Comparison of ENCODE assay signal across 1 cellular context in the genomic region with DNA sequence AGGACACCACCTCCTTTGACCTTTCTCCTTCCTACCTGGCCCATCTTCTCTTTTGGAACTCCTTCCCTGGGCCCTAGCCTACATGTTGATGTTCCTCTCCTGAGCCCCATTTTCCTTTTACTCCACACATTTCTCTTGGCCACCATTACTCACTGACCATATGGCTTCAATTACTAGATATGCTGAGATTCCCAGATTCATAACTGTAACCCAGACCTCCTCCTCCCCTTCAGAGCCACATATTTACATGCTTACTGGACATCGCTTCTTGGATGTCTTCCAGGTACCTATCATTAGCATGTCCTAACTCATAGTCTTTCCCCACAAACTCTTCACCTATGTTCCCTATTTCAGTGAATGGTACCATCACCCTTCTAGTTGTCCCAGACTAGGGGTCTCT.
TF ChIP-seq lines count a peak whose summit lies in the region.

No MANE protein-coding gene starts in this region.

TF ChIP-seq in SK-N-SH treated with all-trans-retinoic acid at 6 μM for 48 hours, 23 proteins besides CTCF, POLR2A, EP300 and RAD21 (continued from another document):
- TF ChIP-seq, protein P1, sequence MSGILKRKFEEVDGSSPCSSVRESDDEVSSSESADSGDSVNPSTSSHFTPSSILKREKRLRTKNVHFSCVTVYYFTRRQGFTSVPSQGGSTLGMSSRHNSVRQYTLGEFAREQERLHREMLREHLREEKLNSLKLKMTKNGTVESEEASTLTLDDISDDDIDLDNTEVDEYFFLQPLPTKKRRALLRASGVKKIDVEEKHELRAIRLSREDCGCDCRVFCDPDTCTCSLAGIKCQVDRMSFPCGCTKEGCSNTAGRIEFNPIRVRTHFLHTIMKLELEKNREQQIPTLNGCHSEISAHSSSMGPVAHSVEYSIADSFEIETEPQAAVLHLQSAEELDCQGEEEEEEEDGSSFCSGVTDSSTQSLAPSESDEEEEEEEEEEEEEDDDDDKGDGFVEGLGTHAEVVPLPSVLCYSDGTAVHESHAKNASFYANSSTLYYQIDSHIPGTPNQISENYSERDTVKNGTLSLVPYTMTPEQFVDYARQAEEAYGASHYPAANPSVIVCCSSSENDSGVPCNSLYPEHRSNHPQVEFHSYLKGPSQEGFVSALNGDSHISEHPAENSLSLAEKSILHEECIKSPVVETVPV (CRISPR knock-in tag; IDR thresholded peaks at IDR 0.05): no peak
- TF ChIP-seq SNAI2 (CRISPR knock-in tag; IDR thresholded peaks at IDR 0.05): peak; percentile 30; the same call in 1 of the 2 replicates
- TF ChIP-seq BACH2 (CRISPR knock-in tag; IDR thresholded peaks at IDR 0.05; ENCODE audit: borderline replicate concordance): no peak
- no peak for TF ChIP-seq ZC3H10 (CRISPR knock-in tag; IDR thresholded peaks at IDR 0.05)
- TF ChIP-seq ZNF70 (CRISPR knock-in tag; IDR thresholded peaks at IDR 0.05): peak; percentile 45; the same call in 1 of the 2 replicates
- TF ChIP-seq ISL1 (CRISPR knock-in tag; IDR thresholded peaks at IDR 0.05): peak; percentile 72
- peak; percentile 46; the same call in 1 of the 2 replicates for TF ChIP-seq ZFP30 (CRISPR knock-in tag; IDR thresholded peaks at IDR 0.05)
- TF ChIP-seq, protein P2, sequence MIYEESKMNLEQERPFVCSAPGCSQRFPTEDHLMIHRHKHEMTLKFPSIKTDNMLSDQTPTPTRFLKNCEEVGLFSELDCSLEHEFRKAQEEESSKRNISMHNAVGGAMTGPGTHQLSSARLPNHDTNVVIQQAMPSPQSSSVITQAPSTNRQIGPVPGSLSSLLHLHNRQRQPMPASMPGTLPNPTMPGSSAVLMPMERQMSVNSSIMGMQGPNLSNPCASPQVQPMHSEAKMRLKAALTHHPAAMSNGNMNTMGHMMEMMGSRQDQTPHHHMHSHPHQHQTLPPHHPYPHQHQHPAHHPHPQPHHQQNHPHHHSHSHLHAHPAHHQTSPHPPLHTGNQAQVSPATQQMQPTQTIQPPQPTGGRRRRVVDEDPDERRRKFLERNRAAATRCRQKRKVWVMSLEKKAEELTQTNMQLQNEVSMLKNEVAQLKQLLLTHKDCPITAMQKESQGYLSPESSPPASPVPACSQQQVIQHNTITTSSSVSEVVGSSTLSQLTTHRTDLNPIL (CRISPR knock-in tag; IDR thresholded peaks at IDR 0.05; ENCODE audit: low read depth): no peak
- TF ChIP-seq RARB (CRISPR knock-in tag; IDR thresholded peaks at IDR 0.05): no peak
- TF ChIP-seq ARNTL (CRISPR knock-in tag; IDR thresholded peaks at IDR 0.05; ENCODE audit: borderline replicate concordance, low read depth): no peak
- TF ChIP-seq ESRRG (CRISPR knock-in tag; IDR thresholded peaks at IDR 0.05): no peak
- TF ChIP-seq, protein P3, sequence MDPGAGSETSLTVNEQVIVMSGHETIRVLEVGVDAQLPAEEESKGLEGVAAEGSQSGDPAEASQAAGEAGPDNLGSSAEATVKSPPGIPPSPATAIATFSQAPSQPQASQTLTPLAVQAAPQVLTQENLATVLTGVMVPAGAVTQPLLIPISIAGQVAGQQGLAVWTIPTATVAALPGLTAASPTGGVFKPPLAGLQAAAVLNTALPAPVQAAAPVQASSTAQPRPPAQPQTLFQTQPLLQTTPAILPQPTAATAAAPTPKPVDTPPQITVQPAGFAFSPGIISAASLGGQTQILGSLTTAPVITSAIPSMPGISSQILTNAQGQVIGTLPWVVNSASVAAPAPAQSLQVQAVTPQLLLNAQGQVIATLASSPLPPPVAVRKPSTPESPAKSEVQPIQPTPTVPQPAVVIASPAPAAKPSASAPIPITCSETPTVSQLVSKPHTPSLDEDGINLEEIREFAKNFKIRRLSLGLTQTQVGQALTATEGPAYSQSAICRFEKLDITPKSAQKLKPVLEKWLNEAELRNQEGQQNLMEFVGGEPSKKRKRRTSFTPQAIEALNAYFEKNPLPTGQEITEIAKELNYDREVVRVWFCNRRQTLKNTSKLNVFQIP (CRISPR knock-in tag; IDR thresholded peaks at IDR 0.05; ENCODE audit: borderline replicate concordance, low read depth): no peak
- no peak for TF ChIP-seq TOX (CRISPR knock-in tag; IDR thresholded peaks at IDR 0.05; ENCODE audit: borderline replicate concordance)
